In the genomic region with DNA sequence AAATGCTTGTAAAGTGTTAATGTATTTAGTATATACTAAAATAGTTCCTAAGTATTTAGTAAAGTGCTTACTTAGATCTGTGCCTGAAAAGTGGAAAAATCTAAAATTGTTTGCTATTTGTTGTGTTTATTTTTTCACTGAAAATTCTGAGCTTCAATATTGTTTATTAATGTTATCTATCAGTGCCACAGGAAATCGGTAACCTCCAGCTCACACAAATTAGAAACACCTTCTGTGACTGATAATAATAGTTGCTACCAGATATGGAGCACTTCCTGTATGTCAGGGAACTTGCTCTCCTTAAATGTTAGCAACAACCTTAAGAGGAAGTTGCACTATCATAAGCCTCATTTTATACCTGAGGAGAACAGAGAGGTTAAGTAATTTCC, we compare ENCODE assay signal across 8 cellular contexts. TPM values are rescaled to one million over a fixed set of nuclear protein-coding genes. Genes with fewer than 3 reads are reported as not detected.
DNase-seq lines count a peak whose midpoint lies in the region; ATAC-seq, FAIRE-seq and TF ChIP-seq lines count a peak whose summit lies in the region.

No MANE protein-coding gene starts in this region.

- H3K4me3 ChIP-seq in fibroblast of mammary gland (ENCODE audit: control insufficient read depth, low read depth, low read length): peak overlapping the region; percentile 79

- FAIRE-seq in D721Med (lab: Jason Lieb, UNC): no peak

- intact Hi-C loops in sciatic nerve (cut with DNase I): no loop called here

- TF ChIP-seq CTCF in fibroblast of mammary gland (conservative IDR thresholded peaks at IDR 0.05; ENCODE audit: control insufficient read depth, insufficient read depth, low read depth, low read length) (no peak), D721Med (IDR thresholded peaks at IDR 0.05; ENCODE audit: insufficient read depth, missing control alignments) (no peak)

- DNase-seq in GM19238 (ENCODE audit: insufficient read length, low spot score) (peak; percentile 54), fibroblast of mammary gland (ENCODE audit: low read depth) (no peak), sciatic nerve (ENCODE audit: low spot score) (no peak), D721Med (ENCODE audit: insufficient read length, low spot score) (no peak), superior temporal gyrus (ENCODE audit: extremely low spot score) (no peak)
- no peak for DNase-seq in stimulated activated CD4-positive, alpha-beta T cell treated with anti-CD3 and anti-CD28 coated beads, Interleukin-4, amount 100 ng/mL, for 1 hour

- ATAC-seq in HG02981 (IDR thresholded peaks at IDR 0.05; ENCODE audit: unreplicated experiment): peak; percentile 29
- peak; percentile 4; the same call in 2 of the 3 replicates for ATAC-seq in SK-N-SH treated with all-trans-retinoic acid at 6 μM for 48 hours
- ATAC-seq in sciatic nerve: peak; percentile 5

TF ChIP-seq in SK-N-SH treated with all-trans-retinoic acid at 6 μM for 48 hours, 23 proteins besides CTCF, POLR2A, EP300 and RAD21:
- no peak for TF ChIP-seq TOX (CRISPR knock-in tag; IDR thresholded peaks at IDR 0.05; ENCODE audit: borderline replicate concordance)
- no peak for TF ChIP-seq ZC3H10 (CRISPR knock-in tag; IDR thresholded peaks at IDR 0.05)
- no peak for TF ChIP-seq GLIS3 (CRISPR knock-in tag; IDR thresholded peaks at IDR 0.05)
- TF ChIP-seq SNAI2 (CRISPR knock-in tag; IDR thresholded peaks at IDR 0.05): no peak
- TF ChIP-seq CSDC2 (CRISPR knock-in tag; IDR thresholded peaks at IDR 0.05): no peak
- no peak for TF ChIP-seq TSHZ2 (CRISPR knock-in tag; IDR thresholded peaks at IDR 0.05)
- TF ChIP-seq OSR1 (CRISPR knock-in tag; IDR thresholded peaks at IDR 0.05): no peak

RNA-seq across cellular contexts. Expression of gene LRP10, which starts 0.7 kb away (rescaled TPM):
- total RNA-seq in sciatic nerve: 106 TPM

RNA-seq across cellular contexts. Expression of gene REM2, which starts 12.2 kb away (rescaled TPM):
- total RNA-seq in sciatic nerve: 0.62 TPM

RNA-seq across cellular contexts. Expression of gene MMP14, which starts 34.4 kb away (rescaled TPM):
- 138 TPM for total RNA-seq in sciatic nerve

RNA-seq across cellular contexts. Expression of gene MRPL52, which starts 41.1 kb away (rescaled TPM):
- 34.0 TPM for total RNA-seq in sciatic nerve

RNA-seq across cellular contexts. Expression of gene RBM23, which starts 48.1 kb away (rescaled TPM):
- 87.3 TPM for total RNA-seq in sciatic nerve
